ENCODE assay signal across 8 cellular contexts in genomic region chr17:81917565-81918332, GRCh38. TPM values are rescaled to one million over a fixed set of nuclear protein-coding genes. Genes with fewer than 3 reads are reported as not detected.
A peak's percentile ranks its signal among the peaks of the same experiment; 100 is the strongest.
DNase-seq lines count a peak whose midpoint lies in the region; ATAC-seq and TF ChIP-seq lines count a peak whose summit lies in the region.

Gene SIRT7 (minus strand): TSS chr17:81918176. CDS start chr17:81918131, 45 bp downstream.

- CTCF ChIA-PET in T-cell (lab: Charles Lee) = no interaction called here

- H3K27ac Mint-ChIP-seq in T-cell (peak within 1 kb of the TSS; percentile 86 to 87), type B pancreatic cell (peak within 1 kb of the TSS; percentile 95)
- H3K27ac Mint-ChIP-seq in activated naive CD8-positive, alpha-beta T cell treated with anti-CD3 and anti-CD28 coated beads, Interleukin-2, amount 50 U/mL, for 24 hours = peak within 1 kb of the TSS; percentile 69

- no peak for TF ChIP-seq CTCF in HFF-Myc (IDR thresholded peaks at IDR 0.05; ENCODE audit: low read depth, low read length, missing control alignments)
- TF ChIP-seq CTCF in type B pancreatic cell (conservative IDR thresholded peaks at IDR 0.05) = no peak

- DNase-seq in ELF-1 (ENCODE audit: low read depth, low spot score) = peak; percentile 72
- DNase-seq in HFF-Myc (ENCODE audit: extremely low read depth, low read depth) = no peak
- peak; percentile 47 for DNase-seq in NCI-H1105 (lab: John Stamatoyannopoulos, UW)
- peak; percentile 61 to 87 (median 77) for DNase-seq in T-cell
- DNase-seq in activated naive CD8-positive, alpha-beta T cell treated with anti-CD3 and anti-CD28 coated beads, Interleukin-2, amount 50 U/mL, for 24 hours = peak; percentile 83
- peak; percentile 91 for DNase-seq in cardiac septum (ENCODE audit: low spot score)
- peak in 8 of 10 donors; percentile 64 to 96 (median 72) for DNase-seq in posterior cingulate gyrus
- no peak for DNase-seq in type B pancreatic cell (ENCODE audit: extremely low spot score, unreplicated experiment)

- no peaks in the 10 kb centered on the region for H3K27me3 Mint-ChIP-seq in T-cell
- H3K27me3 Mint-ChIP-seq in activated naive CD8-positive, alpha-beta T cell treated with anti-CD3 and anti-CD28 coated beads, Interleukin-2, amount 50 U/mL, for 24 hours = no peaks in the 10 kb centered on the region
- no peaks in the 10 kb centered on the region for H3K27me3 Mint-ChIP-seq in type B pancreatic cell

- H3K4me3 Mint-ChIP-seq in T-cell = peak within 1 kb of the TSS; percentile 83 to 88 (median 85)
- peak within 1 kb of the TSS; percentile 77 for H3K4me3 Mint-ChIP-seq in activated naive CD8-positive, alpha-beta T cell treated with anti-CD3 and anti-CD28 coated beads, Interleukin-2, amount 50 U/mL, for 24 hours
- H3K4me3 Mint-ChIP-seq in type B pancreatic cell = peak within 1 kb of the TSS; percentile 87

- H3K9me3 Mint-ChIP-seq in T-cell = no peaks in the 10 kb centered on the region
- no peaks in the 10 kb centered on the region for H3K9me3 Mint-ChIP-seq in activated naive CD8-positive, alpha-beta T cell treated with anti-CD3 and anti-CD28 coated beads, Interleukin-2, amount 50 U/mL, for 24 hours
- H3K9me3 Mint-ChIP-seq in type B pancreatic cell = no peaks in the 10 kb centered on the region

- peaks cover 26 to 36% (median 29%) of the 10 kb centered on the region in 3 donors for H3K4me1 Mint-ChIP-seq in T-cell
- H3K4me1 Mint-ChIP-seq in activated naive CD8-positive, alpha-beta T cell treated with anti-CD3 and anti-CD28 coated beads, Interleukin-2, amount 50 U/mL, for 24 hours = peaks cover 20% of the 10 kb centered on the region
- H3K4me1 Mint-ChIP-seq in type B pancreatic cell (ENCODE audit: unreplicated experiment) = peaks cover 23% of the 10 kb centered on the region

- POLR2A ChIA-PET in T-cell (lab: Charles Lee) = no interaction called here

- ATAC-seq in T-cell (replicated peaks in 1 of 4) = peak; percentile 86 to 90 (median 89)
- ATAC-seq in activated naive CD8-positive, alpha-beta T cell treated with anti-CD3 and anti-CD28 coated beads, Interleukin-2, amount 50 U/mL, for 24 hours = peak; percentile 75

- H3K4me3 ChIP-seq in HFF-Myc (replicated peaks; ENCODE audit: low read depth, low read length) = peak within 1 kb of the TSS; percentile 68

- intact Hi-C loops in cardiac septum (cut with DNase I) = no loop called here
- intact Hi-C loops in posterior cingulate gyrus (cut with DNase I) = no loop called here

- H3K36me3 Mint-ChIP-seq in T-cell = peaks cover 20% of the 10 kb centered on the region
- peaks cover 17% of the 10 kb centered on the region for H3K36me3 Mint-ChIP-seq in activated naive CD8-positive, alpha-beta T cell treated with anti-CD3 and anti-CD28 coated beads, Interleukin-2, amount 50 U/mL, for 24 hours (ENCODE audit: low read depth)
- H3K36me3 Mint-ChIP-seq in type B pancreatic cell = peaks cover 21% of the 10 kb centered on the region

RNA-seq across cellular contexts. Expression of gene SIRT7, which starts in this region (rescaled TPM):
- 10 to 100 TPM; 54.3 to 96.2 (median 77.4) TPM for total RNA-seq in T-cell
- 8.3 TPM for total RNA-seq in cardiac septum
- 29.9 and 46.0 TPM in 2 replicates for total RNA-seq in type B pancreatic cell (ENCODE audit: low replicate concordance)

Comparison
In these comparisons a context has a peak if more than half of its experiments do, and no peak if none do; other contexts are left out.
1. DNase-seq: peak in ELF-1 (single experiment), NCI-H1105 (single experiment), T-cell (34 of 34), activated naive CD8-positive, alpha-beta T cell treated with anti-CD3 and anti-CD28 coated beads, Interleukin-2, amount 50 U/mL, for 24 hours (single experiment), cardiac septum (single experiment) and posterior cingulate gyrus (8 of 10); none in HFF-Myc (single experiment) and type B pancreatic cell (single experiment).
2. Peak in every context shown above with its lines, with median percentiles within 50 percentile points of each other: H3K27ac Mint-ChIP-seq and H3K4me3 Mint-ChIP-seq.